Comparison of ENCODE assay signal across 1 cellular context in the genomic region with DNA sequence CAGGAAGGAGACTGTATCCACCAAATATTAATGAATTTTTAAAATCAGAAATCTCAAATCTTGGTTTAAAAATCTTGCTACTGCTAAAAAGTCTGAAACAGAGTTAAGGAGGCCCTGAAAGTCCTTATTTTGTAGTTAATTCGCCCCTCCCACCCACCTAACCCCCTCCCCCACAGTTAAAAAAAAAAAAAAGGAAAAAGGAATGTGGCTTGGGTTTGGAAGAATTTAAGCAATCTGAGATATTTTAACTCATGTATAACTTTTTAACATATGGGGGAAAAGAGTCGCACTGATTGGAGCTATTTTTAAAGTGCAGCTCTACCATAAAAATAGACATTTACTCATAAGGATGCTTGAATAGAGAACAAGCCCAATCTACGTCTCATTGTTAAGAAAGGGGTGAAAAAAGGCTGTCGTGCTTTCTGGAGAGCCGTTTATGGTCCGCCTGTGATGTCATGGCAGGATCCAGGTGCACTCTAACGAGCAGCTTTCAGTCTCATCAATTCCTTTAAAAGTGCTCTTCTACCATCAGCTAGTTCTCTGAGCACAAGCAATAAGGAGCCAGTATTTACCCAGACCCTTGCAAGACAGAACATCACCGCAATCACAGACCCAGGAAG.
TF ChIP-seq lines count a peak whose summit lies in the region.

No MANE protein-coding gene starts in this region.

TF ChIP-seq in WTC11, 78 proteins besides CTCF, POLR2A, EP300 and RAD21 (continued from another document):
- TF ChIP-seq, protein P1, sequence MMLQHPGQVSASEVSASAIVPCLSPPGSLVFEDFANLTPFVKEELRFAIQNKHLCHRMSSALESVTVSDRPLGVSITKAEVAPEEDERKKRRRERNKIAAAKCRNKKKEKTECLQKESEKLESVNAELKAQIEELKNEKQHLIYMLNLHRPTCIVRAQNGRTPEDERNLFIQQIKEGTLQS (CRISPR knock-in tag; conservative IDR thresholded peaks at IDR 0.05), result no peak
- TF ChIP-seq SOX15 (CRISPR knock-in tag; IDR thresholded peaks at IDR 0.05), result no peak
- no peak for TF ChIP-seq TEAD4 (CRISPR knock-in tag; IDR thresholded peaks at IDR 0.05)
- TF ChIP-seq, protein P2, sequence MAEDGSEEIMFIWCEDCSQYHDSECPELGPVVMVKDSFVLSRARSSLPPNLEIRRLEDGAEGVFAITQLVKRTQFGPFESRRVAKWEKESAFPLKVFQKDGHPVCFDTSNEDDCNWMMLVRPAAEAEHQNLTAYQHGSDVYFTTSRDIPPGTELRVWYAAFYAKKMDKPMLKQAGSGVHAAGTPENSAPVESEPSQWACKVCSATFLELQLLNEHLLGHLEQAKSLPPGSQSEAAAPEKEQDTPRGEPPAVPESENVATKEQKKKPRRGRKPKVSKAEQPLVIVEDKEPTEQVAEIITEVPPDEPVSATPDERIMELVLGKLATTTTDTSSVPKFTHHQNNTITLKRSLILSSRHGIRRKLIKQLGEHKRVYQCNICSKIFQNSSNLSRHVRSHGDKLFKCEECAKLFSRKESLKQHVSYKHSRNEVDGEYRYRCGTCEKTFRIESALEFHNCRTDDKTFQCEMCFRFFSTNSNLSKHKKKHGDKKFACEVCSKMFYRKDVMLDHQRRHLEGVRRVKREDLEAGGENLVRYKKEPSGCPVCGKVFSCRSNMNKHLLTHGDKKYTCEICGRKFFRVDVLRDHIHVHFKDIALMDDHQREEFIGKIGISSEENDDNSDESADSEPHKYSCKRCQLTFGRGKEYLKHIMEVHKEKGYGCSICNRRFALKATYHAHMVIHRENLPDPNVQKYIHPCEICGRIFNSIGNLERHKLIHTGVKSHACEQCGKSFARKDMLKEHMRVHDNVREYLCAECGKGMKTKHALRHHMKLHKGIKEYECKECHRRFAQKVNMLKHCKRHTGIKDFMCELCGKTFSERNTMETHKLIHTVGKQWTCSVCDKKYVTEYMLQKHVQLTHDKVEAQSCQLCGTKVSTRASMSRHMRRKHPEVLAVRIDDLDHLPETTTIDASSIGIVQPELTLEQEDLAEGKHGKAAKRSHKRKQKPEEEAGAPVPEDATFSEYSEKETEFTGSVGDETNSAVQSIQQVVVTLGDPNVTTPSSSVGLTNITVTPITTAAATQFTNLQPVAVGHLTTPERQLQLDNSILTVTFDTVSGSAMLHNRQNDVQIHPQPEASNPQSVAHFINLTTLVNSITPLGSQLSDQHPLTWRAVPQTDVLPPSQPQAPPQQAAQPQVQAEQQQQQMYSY (CRISPR knock-in tag; IDR thresholded peaks at IDR 0.05), result no peak
- no peak for TF ChIP-seq FOXP1 (CRISPR knock-in tag; IDR thresholded peaks at IDR 0.05; ENCODE audit: borderline replicate concordance)
- TF ChIP-seq, protein P3, sequence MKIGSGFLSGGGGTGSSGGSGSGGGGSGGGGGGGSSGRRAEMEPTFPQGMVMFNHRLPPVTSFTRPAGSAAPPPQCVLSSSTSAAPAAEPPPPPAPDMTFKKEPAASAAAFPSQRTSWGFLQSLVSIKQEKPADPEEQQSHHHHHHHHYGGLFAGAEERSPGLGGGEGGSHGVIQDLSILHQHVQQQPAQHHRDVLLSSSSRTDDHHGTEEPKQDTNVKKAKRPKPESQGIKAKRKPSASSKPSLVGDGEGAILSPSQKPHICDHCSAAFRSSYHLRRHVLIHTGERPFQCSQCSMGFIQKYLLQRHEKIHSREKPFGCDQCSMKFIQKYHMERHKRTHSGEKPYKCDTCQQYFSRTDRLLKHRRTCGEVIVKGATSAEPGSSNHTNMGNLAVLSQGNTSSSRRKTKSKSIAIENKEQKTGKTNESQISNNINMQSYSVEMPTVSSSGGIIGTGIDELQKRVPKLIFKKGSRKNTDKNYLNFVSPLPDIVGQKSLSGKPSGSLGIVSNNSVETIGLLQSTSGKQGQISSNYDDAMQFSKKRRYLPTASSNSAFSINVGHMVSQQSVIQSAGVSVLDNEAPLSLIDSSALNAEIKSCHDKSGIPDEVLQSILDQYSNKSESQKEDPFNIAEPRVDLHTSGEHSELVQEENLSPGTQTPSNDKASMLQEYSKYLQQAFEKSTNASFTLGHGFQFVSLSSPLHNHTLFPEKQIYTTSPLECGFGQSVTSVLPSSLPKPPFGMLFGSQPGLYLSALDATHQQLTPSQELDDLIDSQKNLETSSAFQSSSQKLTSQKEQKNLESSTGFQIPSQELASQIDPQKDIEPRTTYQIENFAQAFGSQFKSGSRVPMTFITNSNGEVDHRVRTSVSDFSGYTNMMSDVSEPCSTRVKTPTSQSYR (CRISPR knock-in tag; IDR thresholded peaks at IDR 0.05), result no peak
- no peak for TF ChIP-seq OVOL2 (CRISPR knock-in tag; IDR thresholded peaks at IDR 0.05; ENCODE audit: borderline replicate concordance)
- TF ChIP-seq ZNF416 (CRISPR knock-in tag; IDR thresholded peaks at IDR 0.05), result no peak
- TF ChIP-seq FOXK1 (CRISPR knock-in tag; IDR thresholded peaks at IDR 0.05), result no peak
- TF ChIP-seq SMAD3 (CRISPR knock-in tag; IDR thresholded peaks at IDR 0.05; ENCODE audit: borderline replicate concordance), result no peak
- TF ChIP-seq ZNF121 (CRISPR knock-in tag; IDR thresholded peaks at IDR 0.05), result no peak
- no peak for TF ChIP-seq NFYB (CRISPR knock-in tag; conservative IDR thresholded peaks at IDR 0.05; ENCODE audit: low read depth)
- no peak for TF ChIP-seq PRRX2 (CRISPR knock-in tag; IDR thresholded peaks at IDR 0.05)
- no peak for TF ChIP-seq ELF4 (CRISPR knock-in tag; IDR thresholded peaks at IDR 0.05; ENCODE audit: low read depth)
- TF ChIP-seq, protein P4, sequence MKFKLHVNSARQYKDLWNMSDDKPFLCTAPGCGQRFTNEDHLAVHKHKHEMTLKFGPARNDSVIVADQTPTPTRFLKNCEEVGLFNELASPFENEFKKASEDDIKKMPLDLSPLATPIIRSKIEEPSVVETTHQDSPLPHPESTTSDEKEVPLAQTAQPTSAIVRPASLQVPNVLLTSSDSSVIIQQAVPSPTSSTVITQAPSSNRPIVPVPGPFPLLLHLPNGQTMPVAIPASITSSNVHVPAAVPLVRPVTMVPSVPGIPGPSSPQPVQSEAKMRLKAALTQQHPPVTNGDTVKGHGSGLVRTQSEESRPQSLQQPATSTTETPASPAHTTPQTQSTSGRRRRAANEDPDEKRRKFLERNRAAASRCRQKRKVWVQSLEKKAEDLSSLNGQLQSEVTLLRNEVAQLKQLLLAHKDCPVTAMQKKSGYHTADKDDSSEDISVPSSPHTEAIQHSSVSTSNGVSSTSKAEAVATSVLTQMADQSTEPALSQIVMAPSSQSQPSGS (CRISPR knock-in tag; IDR thresholded peaks at IDR 0.05; ENCODE audit: borderline replicate concordance, low read depth), result no peak
- TF ChIP-seq, protein P5, sequence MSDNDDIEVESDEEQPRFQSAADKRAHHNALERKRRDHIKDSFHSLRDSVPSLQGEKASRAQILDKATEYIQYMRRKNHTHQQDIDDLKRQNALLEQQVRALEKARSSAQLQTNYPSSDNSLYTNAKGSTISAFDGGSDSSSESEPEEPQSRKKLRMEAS (CRISPR knock-in tag; IDR thresholded peaks at IDR 0.05), result no peak
- no peak for TF ChIP-seq ZNF263 (CRISPR knock-in tag; IDR thresholded peaks at IDR 0.05; ENCODE audit: low read depth)
- TF ChIP-seq, protein P6, sequence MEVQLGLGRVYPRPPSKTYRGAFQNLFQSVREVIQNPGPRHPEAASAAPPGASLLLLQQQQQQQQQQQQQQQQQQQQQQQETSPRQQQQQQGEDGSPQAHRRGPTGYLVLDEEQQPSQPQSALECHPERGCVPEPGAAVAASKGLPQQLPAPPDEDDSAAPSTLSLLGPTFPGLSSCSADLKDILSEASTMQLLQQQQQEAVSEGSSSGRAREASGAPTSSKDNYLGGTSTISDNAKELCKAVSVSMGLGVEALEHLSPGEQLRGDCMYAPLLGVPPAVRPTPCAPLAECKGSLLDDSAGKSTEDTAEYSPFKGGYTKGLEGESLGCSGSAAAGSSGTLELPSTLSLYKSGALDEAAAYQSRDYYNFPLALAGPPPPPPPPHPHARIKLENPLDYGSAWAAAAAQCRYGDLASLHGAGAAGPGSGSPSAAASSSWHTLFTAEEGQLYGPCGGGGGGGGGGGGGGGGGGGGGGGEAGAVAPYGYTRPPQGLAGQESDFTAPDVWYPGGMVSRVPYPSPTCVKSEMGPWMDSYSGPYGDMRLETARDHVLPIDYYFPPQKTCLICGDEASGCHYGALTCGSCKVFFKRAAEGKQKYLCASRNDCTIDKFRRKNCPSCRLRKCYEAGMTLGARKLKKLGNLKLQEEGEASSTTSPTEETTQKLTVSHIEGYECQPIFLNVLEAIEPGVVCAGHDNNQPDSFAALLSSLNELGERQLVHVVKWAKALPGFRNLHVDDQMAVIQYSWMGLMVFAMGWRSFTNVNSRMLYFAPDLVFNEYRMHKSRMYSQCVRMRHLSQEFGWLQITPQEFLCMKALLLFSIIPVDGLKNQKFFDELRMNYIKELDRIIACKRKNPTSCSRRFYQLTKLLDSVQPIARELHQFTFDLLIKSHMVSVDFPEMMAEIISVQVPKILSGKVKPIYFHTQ (CRISPR knock-in tag; IDR thresholded peaks at IDR 0.05), result no peak
- TF ChIP-seq GRHL2 (CRISPR knock-in tag; IDR thresholded peaks at IDR 0.05; ENCODE audit: insufficient replicate concordance, severe bottlenecking), result no peak
